Comparison of ENCODE assay signal across 10 cellular contexts in genomic region chr1:109912873-109913272, GRCh38. TPM values are rescaled to one million over a fixed set of nuclear protein-coding genes. Genes with fewer than 3 reads are reported as not detected.
A peak's percentile ranks its signal among the peaks of the same experiment; 100 is the strongest.
DNase-seq lines count a peak whose midpoint lies in the region; ATAC-seq and TF ChIP-seq lines count a peak whose summit lies in the region.
"Had no signal": no experiment of that assay in that cellular context is flagged by ENCODE, and none has a peak within 500 bp of the region (broad histone marks: within the 10 kb centered on the region; RNA-seq: fewer than 3 reads in every experiment).

No MANE protein-coding gene starts in this region.

- no peaks in the 10 kb centered on the region for H4K20me1 ChIP-seq in fibroblast of lung (ENCODE audit: control insufficient read depth, extremely low read depth, insufficient read depth, low read length)

- H3K4me3 ChIP-seq in fibroblast of lung (replicated peaks in 1 of 4; ENCODE audit: control extremely low read depth in 1 of 4, insufficient read depth in 1 of 4, low read depth in 3 of 4, low read length in 4 of 4) (peak overlapping the region in 3 of 4 experiments; percentile 66 to 95 (median 91)), rectal smooth muscle tissue (ENCODE audit: low read length) (peak overlapping the region; percentile 94)

- H3K9me3 ChIP-seq in CD4-positive, alpha-beta T cell (ENCODE audit: control insufficient read depth, low read length): no peaks in the 10 kb centered on the region
- H3K9me3 ChIP-seq in fibroblast of lung (ENCODE audit: control insufficient read depth, insufficient read depth, low read depth, low read length): no peaks in the 10 kb centered on the region
- H3K9me3 ChIP-seq: SJSA1 had no signal

- TF ChIP-seq CTCF in CD4-positive, alpha-beta T cell (IDR thresholded peaks at IDR 0.05): no peak
- no peak for TF ChIP-seq CTCF in activated CD8-positive, alpha-beta T cell treated with anti-CD3 and anti-CD28 coated beads for 36 hours (IDR thresholded peaks at IDR 0.05)
- TF ChIP-seq CTCF in fibroblast of lung (conservative IDR thresholded peaks at IDR 0.05 in 1 of 2, IDR thresholded peaks at IDR 0.05 in 1 of 2; ENCODE audit: low read depth in 1 of 2, low read length in 2 of 2): no peak

- ATAC-seq in CD4-positive, alpha-beta T cell (ENCODE audit: poor library complexity): no peak
- ATAC-seq in activated CD8-positive, alpha-beta T cell treated with anti-CD3 and anti-CD28 coated beads for 36 hours: no peak
- no peak for ATAC-seq in GM21367 (IDR thresholded peaks at IDR 0.05; ENCODE audit: unreplicated experiment)
- ATAC-seq in HG03139 (IDR thresholded peaks at IDR 0.05; ENCODE audit: unreplicated experiment): no peak
- ATAC-seq in GM18870 (IDR thresholded peaks at IDR 0.05; ENCODE audit: unreplicated experiment): no peak
- ATAC-seq in GM21360 (IDR thresholded peaks at IDR 0.05; ENCODE audit: unreplicated experiment): no peak

- CTCF ChIA-PET in CD4-positive, alpha-beta T cell (lab: Charles Lee): no interaction called here
- CTCF ChIA-PET in activated CD8-positive, alpha-beta T cell treated with anti-CD3 and anti-CD28 coated beads for 36 hours (lab: Charles Lee): interaction anchor here (0.7 to 1.3 kb wide), 2 partner anchors 9 to 72 kb away, joined by 4 read pairs; partner anchors contain the start of gene AHCYL1

- H3K9me3 Mint-ChIP-seq in CD4-positive, alpha-beta T cell: no peaks in the 10 kb centered on the region
- H3K9me3 Mint-ChIP-seq in activated CD8-positive, alpha-beta T cell treated with anti-CD3 and anti-CD28 coated beads for 36 hours: no peaks in the 10 kb centered on the region

- peak overlapping the region; percentile 83 for H3K4me2 ChIP-seq in fibroblast of lung (ENCODE audit: extremely low read depth, insufficient read depth, low read length)

- H3K4me1 ChIP-seq in fibroblast of lung (ENCODE audit: control insufficient read depth, extremely low read depth, insufficient read depth, low read length) (peaks cover 17% of the 10 kb centered on the region), rectal smooth muscle tissue (ENCODE audit: control insufficient read depth, insufficient read depth, low read length) (peaks cover 7% of the 10 kb centered on the region)

- H3K9ac ChIP-seq in fibroblast of lung (ENCODE audit: insufficient read depth, low read length) (no peak overlapping the region), rectal smooth muscle tissue (ENCODE audit: low read length) (no peak overlapping the region)

- H3K27ac ChIP-seq in CD4-positive, alpha-beta T cell (ENCODE audit: low read depth, low read length): no peak overlapping the region
- no peak overlapping the region for H3K27ac ChIP-seq in fibroblast of lung (ENCODE audit: insufficient read depth, low read length)
- peak overlapping the region; percentile 18 for H3K27ac ChIP-seq in rectal smooth muscle tissue (ENCODE audit: low read depth, low read length)
- H3K27ac ChIP-seq: SJSA1 had no signal

- H3K4me1 Mint-ChIP-seq in CD4-positive, alpha-beta T cell (ENCODE audit: low read depth): peaks cover 45% of the 10 kb centered on the region
- peaks cover 45% of the 10 kb centered on the region for H3K4me1 Mint-ChIP-seq in activated CD8-positive, alpha-beta T cell treated with anti-CD3 and anti-CD28 coated beads for 36 hours (ENCODE audit: low read depth)

- H2AFZ ChIP-seq in fibroblast of lung (ENCODE audit: low read length): no peak overlapping the region

- no peaks in the 10 kb centered on the region for H3K27me3 ChIP-seq in CD4-positive, alpha-beta T cell (ENCODE audit: control insufficient read depth, insufficient read depth, low read length)
- H3K27me3 ChIP-seq in fibroblast of lung (ENCODE audit: control insufficient read depth, insufficient read depth, low read length): peaks cover 2% of the 10 kb centered on the region
- no peaks in the 10 kb centered on the region for H3K27me3 ChIP-seq in rectal smooth muscle tissue (ENCODE audit: control insufficient read depth, insufficient read depth, low read length)
- H3K27me3 ChIP-seq: SJSA1 had no signal

- POLR2A ChIA-PET in CD4-positive, alpha-beta T cell (lab: Charles Lee): no interaction called here
- POLR2A ChIA-PET in activated CD8-positive, alpha-beta T cell treated with anti-CD3 and anti-CD28 coated beads for 36 hours (lab: Charles Lee): interaction anchor here (1.2 to 1.8 kb wide), 2 partner anchors 122 to 126 kb away, joined by 4 to 7 read pairs; no protein-coding TSS in a partner anchor

- H3K36me3 Mint-ChIP-seq in CD4-positive, alpha-beta T cell (ENCODE audit: low read depth): peaks cover 11% of the 10 kb centered on the region
- H3K36me3 Mint-ChIP-seq in activated CD8-positive, alpha-beta T cell treated with anti-CD3 and anti-CD28 coated beads for 36 hours (ENCODE audit: low read depth): peaks cover 47% of the 10 kb centered on the region

- intact Hi-C loops in CD4-positive, alpha-beta T cell (cut with DNase I, micrococcal nuclease): loop anchor here in 1 of 2 experiments (5.0 kb wide), 1 partner anchor 111 kb away; no protein-coding TSS in a partner anchor
- intact Hi-C loops in activated CD8-positive, alpha-beta T cell treated with anti-CD3 and anti-CD28 coated beads for 36 hours (cut with micrococcal nuclease): loop anchor here (5.0 kb wide), 1 partner anchor 136 kb away; no protein-coding TSS in a partner anchor

- DNase-seq in CD4-positive, alpha-beta T cell: no peak
- no peak for DNase-seq in activated CD8-positive, alpha-beta T cell treated with anti-CD3 and anti-CD28 coated beads for 36 hours
- peak in 1 of 2 donors; percentile 66 for DNase-seq in fibroblast of lung (ENCODE audit: low read depth in 2 of 2)
- DNase-seq: NCI-H1048 had no signal

- H3K4me3 Mint-ChIP-seq in CD4-positive, alpha-beta T cell: peak overlapping the region; percentile 84
- peak overlapping the region; percentile 90 for H3K4me3 Mint-ChIP-seq in activated CD8-positive, alpha-beta T cell treated with anti-CD3 and anti-CD28 coated beads for 36 hours

- H3K79me2 ChIP-seq in fibroblast of lung (ENCODE audit: control insufficient read depth, insufficient read depth, low read length): peaks cover 49% of the 10 kb centered on the region

- peak overlapping the region; percentile 52 for H3K27ac Mint-ChIP-seq in CD4-positive, alpha-beta T cell
- peak overlapping the region; percentile 85 for H3K27ac Mint-ChIP-seq in activated CD8-positive, alpha-beta T cell treated with anti-CD3 and anti-CD28 coated beads for 36 hours

- peaks cover 10% of the 10 kb centered on the region for H3K27me3 Mint-ChIP-seq in CD4-positive, alpha-beta T cell
- H3K27me3 Mint-ChIP-seq in activated CD8-positive, alpha-beta T cell treated with anti-CD3 and anti-CD28 coated beads for 36 hours: no peaks in the 10 kb centered on the region

- H3K36me3 ChIP-seq in fibroblast of lung (ENCODE audit: control insufficient read depth, insufficient read depth, low read length) (peaks cover 14% of the 10 kb centered on the region), rectal smooth muscle tissue (ENCODE audit: control insufficient read depth, insufficient read depth, low read length) (peaks cover 9% of the 10 kb centered on the region)

RNA-seq across cellular contexts. Expression of gene CSF1, which starts 2.2 kb away (rescaled TPM):
- 1 to 10 TPM; 6.5 to 6.7 TPM for total RNA-seq in CD4-positive, alpha-beta T cell
- total RNA-seq in activated CD8-positive, alpha-beta T cell treated with anti-CD3 and anti-CD28 coated beads for 36 hours: 10 to 100 TPM; 28.3 to 33.3 TPM
- total RNA-seq in fibroblast of lung: 29.0 and 48.9 TPM in 2 replicates
- 28.6 and 40.4 TPM in 2 replicates for polyA plus RNA-seq in fibroblast of lung
- polyA plus RNA-seq in fibroblast of lung (2012): 23.3 and 29.5 TPM in 2 replicates
- 36.1 and 52.1 TPM in 2 replicates for polyA minus RNA-seq in fibroblast of lung (ENCODE audit: low replicate concordance)
